Comparison of ENCODE assay signal across 14 cellular contexts in the genomic region with DNA sequence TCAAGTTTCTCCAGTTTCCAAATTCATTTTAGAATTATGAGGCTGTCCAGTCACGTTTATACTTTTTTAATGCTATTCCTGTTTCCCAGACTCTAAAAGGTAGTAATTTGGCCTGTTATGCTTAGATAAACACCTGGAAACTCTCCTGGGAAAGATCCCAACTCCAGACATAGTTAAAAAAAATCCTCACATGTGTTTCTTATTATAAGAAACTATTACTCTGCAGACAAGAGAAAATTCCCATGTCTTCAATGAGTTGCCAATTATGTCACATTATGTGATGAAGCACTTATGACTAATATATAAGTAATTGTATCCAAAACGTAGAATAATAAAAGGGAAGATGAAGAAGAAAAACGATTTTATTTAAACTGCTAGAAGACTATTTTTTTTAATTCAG.
A peak's percentile ranks its signal among the peaks of the same experiment; 100 is the strongest.
DNase-seq lines count a peak whose midpoint lies in the region; ATAC-seq and TF ChIP-seq lines count a peak whose summit lies in the region.
"Had no signal": no experiment of that assay in that cellular context is flagged by ENCODE, and none has a peak within 500 bp of the region (broad histone marks: within the 10 kb centered on the region; RNA-seq: fewer than 3 reads in every experiment).

No MANE protein-coding gene starts in this region.

- no peaks in the 10 kb centered on the region for H3K4me1 Mint-ChIP-seq in naive thymus-derived CD4-positive, alpha-beta T cell

- H3K9me3 Mint-ChIP-seq in naive thymus-derived CD4-positive, alpha-beta T cell: no peaks in the 10 kb centered on the region

- no peak overlapping the region for H3K4me3 Mint-ChIP-seq in naive thymus-derived CD4-positive, alpha-beta T cell

- POLR2A ChIA-PET in naive thymus-derived CD4-positive, alpha-beta T cell (lab: Charles Lee): no interaction called here

- intact Hi-C loops in naive thymus-derived CD4-positive, alpha-beta T cell (cut with micrococcal nuclease): no loop called here

- DNase-seq in AG09309 (ENCODE audit: low read depth) (peak; percentile 8), GM04504 (ENCODE audit: low read depth) (peak; percentile 27), astrocyte of the spinal cord (ENCODE audit: low read depth, low spot score) (peak; percentile 46), fibroblast of the aortic adventitia (ENCODE audit: low read depth) (peak; percentile 91), GM13976 (ENCODE audit: low spot score) (no peak), cerebellum (ENCODE audit: low spot score) (no peak)
- no peak for DNase-seq in naive thymus-derived CD4-positive, alpha-beta T cell
- DNase-seq: MV-4-11, NCI-H1436, NCI-H2227 treated with DMSO at 0.1 percent for 48 hours, Peyer's patch, SHP77 had no signal

- H3K9me3 ChIP-seq in naive thymus-derived CD4-positive, alpha-beta T cell (ENCODE audit: control insufficient read depth in 2 of 3, low read length in 3 of 3): no peaks in the 10 kb centered on the region
- H3K9me3 ChIP-seq: BLaER1 treated with 17β-estradiol and CSF1 and Interleukin-3, amounts not matched to agents 10 nM and 100 nM; Peyer's patch had no signal

- H3K27ac ChIP-seq in naive thymus-derived CD4-positive, alpha-beta T cell (ENCODE audit: low read depth, low read length): no peak overlapping the region
- H3K27ac ChIP-seq: BLaER1 treated with 17β-estradiol and CSF1 and Interleukin-3, amounts not matched to agents 10 nM and 100 nM; Peyer's patch had no signal

- in situ Hi-C loops in astrocyte of the spinal cord (cut with HindIII; ENCODE audit: low sequenced_read_pairs): no loop called here
- in situ Hi-C loops in GM13976 (cut with MboI; ENCODE audit: low sequenced_read_pairs, unreplicated experiment): no loop called here

- no peaks in the 10 kb centered on the region for H3K4me1 ChIP-seq in naive thymus-derived CD4-positive, alpha-beta T cell (ENCODE audit: control insufficient read depth in 2 of 2, insufficient read depth in 2 of 2, low read length in 2 of 2)
- H3K4me1 ChIP-seq: BLaER1 treated with 17β-estradiol and CSF1 and Interleukin-3, amounts not matched to agents 10 nM and 100 nM; Peyer's patch had no signal

- no peaks in the 10 kb centered on the region for H3K36me3 ChIP-seq in naive thymus-derived CD4-positive, alpha-beta T cell (ENCODE audit: control insufficient read depth in 2 of 3, insufficient read depth in 3 of 3, low read length in 3 of 3)
- H3K36me3 ChIP-seq: BLaER1 treated with 17β-estradiol and CSF1 and Interleukin-3, amounts not matched to agents 10 nM and 100 nM; Peyer's patch had no signal

- no peaks in the 10 kb centered on the region for H3K27me3 ChIP-seq in naive thymus-derived CD4-positive, alpha-beta T cell (ENCODE audit: control insufficient read depth in 2 of 2, insufficient read depth in 2 of 2, low read length in 2 of 2)
- H3K27me3 ChIP-seq: BLaER1 treated with 17β-estradiol and CSF1 and Interleukin-3, amounts not matched to agents 10 nM and 100 nM; Peyer's patch had no signal

- H3K27me3 Mint-ChIP-seq in naive thymus-derived CD4-positive, alpha-beta T cell: peaks cover 11 to 17% (median 14%) of the 10 kb centered on the region in 5 donors

- no peaks in the 10 kb centered on the region for H3K36me3 Mint-ChIP-seq in naive thymus-derived CD4-positive, alpha-beta T cell

- no peak overlapping the region for H3K4me3 ChIP-seq in AG09309 (ENCODE audit: control insufficient read depth, low read depth, low read length)
- H3K4me3 ChIP-seq in astrocyte of the spinal cord (ENCODE audit: low read depth, low read length): no peak overlapping the region
- H3K4me3 ChIP-seq in fibroblast of the aortic adventitia (ENCODE audit: low read depth, low read length): no peak overlapping the region
- no peak overlapping the region for H3K4me3 ChIP-seq in naive thymus-derived CD4-positive, alpha-beta T cell (ENCODE audit: low read length)
- H3K4me3 ChIP-seq: BLaER1 treated with 17β-estradiol and CSF1 and Interleukin-3, amounts not matched to agents 10 nM and 100 nM; Peyer's patch had no signal

- H3K27ac Mint-ChIP-seq in naive thymus-derived CD4-positive, alpha-beta T cell: no peak overlapping the region

- TF ChIP-seq CTCF in AG09309 (IDR thresholded peaks at IDR 0.05; ENCODE audit: control insufficient read depth, insufficient read depth, low read depth, low read length, missing control alignments) (no peak), astrocyte of the spinal cord (IDR thresholded peaks at IDR 0.05; ENCODE audit: low read depth, low read length) (no peak), fibroblast of the aortic adventitia (IDR thresholded peaks at IDR 0.05; ENCODE audit: insufficient read depth, low read length) (no peak), GM13976 (IDR thresholded peaks at IDR 0.05; ENCODE audit: borderline replicate concordance, control extremely low read depth, extremely low read depth, insufficient read depth, missing control alignments) (no peak)

- no peak for ATAC-seq in GM18873 (IDR thresholded peaks at IDR 0.05; ENCODE audit: low FRiP score, unreplicated experiment)
- ATAC-seq in naive thymus-derived CD4-positive, alpha-beta T cell: no peak

- CTCF ChIA-PET in naive thymus-derived CD4-positive, alpha-beta T cell (lab: Charles Lee): no interaction called here

Comparison
In these comparisons a context has a peak if more than half of its experiments do, and no peak if none do; other contexts are left out.
1. DNase-seq: peak in AG09309 (single experiment), GM04504 (single experiment), astrocyte of the spinal cord (single experiment) and fibroblast of the aortic adventitia (single experiment); none in GM13976 (single experiment), naive thymus-derived CD4-positive, alpha-beta T cell (0 of 9) and cerebellum (single experiment).